In the genomic region with DNA sequence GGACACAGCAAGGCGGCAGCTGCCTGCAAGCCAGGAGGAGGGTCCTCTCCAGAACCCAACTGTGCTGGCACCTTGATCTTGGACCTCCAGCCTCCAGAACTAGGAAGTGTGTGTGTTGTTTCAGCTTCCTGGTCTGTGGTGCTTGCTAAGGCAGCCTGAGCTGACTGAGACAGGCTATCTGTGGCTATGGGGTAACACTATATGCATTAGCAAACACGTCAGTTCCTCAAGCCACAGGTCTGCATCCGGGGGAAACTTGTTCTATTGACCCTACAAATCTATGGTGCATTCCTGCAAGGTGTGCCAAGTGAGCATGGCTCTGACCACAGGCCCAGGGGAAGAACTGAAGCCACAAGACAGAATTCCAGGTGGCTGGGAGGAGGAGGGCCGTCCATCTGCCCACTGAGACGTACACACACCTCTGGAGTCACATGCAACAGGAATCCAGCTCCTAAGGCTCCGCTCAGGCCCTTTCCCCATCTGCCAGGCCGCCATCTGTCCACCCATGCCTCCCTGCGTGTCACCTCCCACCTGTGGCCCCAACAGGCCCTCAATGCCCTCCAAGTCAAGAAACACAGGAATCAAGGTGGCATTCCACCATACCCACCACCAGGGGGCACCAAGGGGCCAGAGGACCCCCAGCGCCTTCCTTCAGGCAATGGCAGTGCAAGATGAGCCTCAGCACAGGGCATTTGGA, we compare ENCODE assay signal across 1 cellular context.
TF ChIP-seq lines count a peak whose summit lies in the region.

No MANE protein-coding gene starts in this region.

TF ChIP-seq in GM23338, 12 proteins besides CTCF, POLR2A, EP300 and RAD21 (continued from another document):
- TF ChIP-seq, protein P1, sequence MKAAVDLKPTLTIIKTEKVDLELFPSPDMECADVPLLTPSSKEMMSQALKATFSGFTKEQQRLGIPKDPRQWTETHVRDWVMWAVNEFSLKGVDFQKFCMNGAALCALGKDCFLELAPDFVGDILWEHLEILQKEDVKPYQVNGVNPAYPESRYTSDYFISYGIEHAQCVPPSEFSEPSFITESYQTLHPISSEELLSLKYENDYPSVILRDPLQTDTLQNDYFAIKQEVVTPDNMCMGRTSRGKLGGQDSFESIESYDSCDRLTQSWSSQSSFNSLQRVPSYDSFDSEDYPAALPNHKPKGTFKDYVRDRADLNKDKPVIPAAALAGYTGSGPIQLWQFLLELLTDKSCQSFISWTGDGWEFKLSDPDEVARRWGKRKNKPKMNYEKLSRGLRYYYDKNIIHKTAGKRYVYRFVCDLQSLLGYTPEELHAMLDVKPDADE (IDR thresholded peaks at IDR 0.05): no peak
- no peak for TF ChIP-seq EZH2 (IDR thresholded peaks at IDR 0.05; ENCODE audit: low read depth, unreplicated experiment)
- TF ChIP-seq ZNF331 (CRISPR knock-in tag; IDR thresholded peaks at IDR 0.05; ENCODE audit: low read depth): no peak
